ENCODE assay signal across 8 cellular contexts in genomic region chr14:23364604-23365352, GRCh38. TPM values are rescaled to one million over a fixed set of nuclear protein-coding genes. Genes with fewer than 3 reads are reported as not detected.
DNase-seq lines count a peak whose midpoint lies in the region; ATAC-seq and TF ChIP-seq lines count a peak whose summit lies in the region.

TSS of gene EFS (minus strand) at chr14:23365172. CDS start at chr14:23365025, 147 bp downstream.

- intact Hi-C loops in aorta (cut with DNase I), result loop anchor here in 1 of 2 donors (1.0 to 5.0 kb wide), 2 partner anchors 10 to 42 kb away; partner anchors contain the start of gene PABPN1

- no peaks in the 10 kb centered on the region for H3K9me3 Mint-ChIP-seq in activated naive CD8-positive, alpha-beta T cell treated with anti-CD3 and anti-CD28 coated beads, Interleukin-2, amount 10 ng/mL, durations not matched to agents 7 days and 5 days
- no peaks in the 10 kb centered on the region for H3K9me3 Mint-ChIP-seq in activated naive CD8-positive, alpha-beta T cell treated with anti-CD3 and anti-CD28 coated beads for 36 hours

- POLR2A ChIA-PET in activated naive CD8-positive, alpha-beta T cell treated with anti-CD3 and anti-CD28 coated beads, Interleukin-2, amount 10 ng/mL, durations not matched to agents 7 days and 5 days (lab: Charles Lee), result no interaction called here

- H3K27ac ChIP-seq in foreskin keratinocyte (peak within 1 kb of the TSS; percentile 53), muscle layer of duodenum (ENCODE audit: low read length) (peak within 1 kb of the TSS; percentile 86), aorta (ENCODE audit: low read depth in 1 of 2, low read length in 2 of 2) (peak within 1 kb of the TSS; percentile 49 to 78)

- H3K4me1 ChIP-seq in foreskin keratinocyte, result peaks cover 3% of the 10 kb centered on the region
- peaks cover 10 to 50% of the 10 kb centered on the region in 2 donors for H3K4me1 ChIP-seq in muscle layer of duodenum (ENCODE audit: control insufficient read depth in 1 of 2, insufficient read depth in 2 of 2, low read length in 2 of 2)
- H3K4me1 ChIP-seq in aorta (ENCODE audit: control insufficient read depth in 1 of 2, insufficient read depth in 2 of 2, low read length in 2 of 2), result no peaks in the 10 kb centered on the region

- no peaks in the 10 kb centered on the region for H3K27me3 ChIP-seq in foreskin keratinocyte
- no peaks in the 10 kb centered on the region for H3K27me3 ChIP-seq in muscle layer of duodenum (ENCODE audit: low read depth, low read length)
- H3K27me3 ChIP-seq in aorta (ENCODE audit: control insufficient read depth in 1 of 2, insufficient read depth in 2 of 2, low read length in 1 of 2), result no peaks in the 10 kb centered on the region

- no peak within 1 kb of the TSS for H3K27ac Mint-ChIP-seq in activated naive CD8-positive, alpha-beta T cell treated with anti-CD3 and anti-CD28 coated beads, Interleukin-2, amount 10 ng/mL, durations not matched to agents 7 days and 5 days
- H3K27ac Mint-ChIP-seq in activated naive CD8-positive, alpha-beta T cell treated with anti-CD3 and anti-CD28 coated beads for 36 hours, result no peak within 1 kb of the TSS

- ATAC-seq in activated naive CD8-positive, alpha-beta T cell treated with anti-CD3 and anti-CD28 coated beads, Interleukin-2, amount 10 ng/mL, durations not matched to agents 7 days and 5 days (ENCODE audit: low read depth), result no peak
- ATAC-seq in foreskin keratinocyte, result peak; percentile 0
- ATAC-seq in aorta (ENCODE audit: low FRiP score), result peak; percentile 76

- 0 to 2% methylated on average over 40 to 44 of the region's 44 CpGs for WGBS in aorta, 2 donors

- no peaks in the 10 kb centered on the region for H3K36me3 Mint-ChIP-seq in activated naive CD8-positive, alpha-beta T cell treated with anti-CD3 and anti-CD28 coated beads, Interleukin-2, amount 10 ng/mL, durations not matched to agents 7 days and 5 days
- no peaks in the 10 kb centered on the region for H3K36me3 Mint-ChIP-seq in activated naive CD8-positive, alpha-beta T cell treated with anti-CD3 and anti-CD28 coated beads for 36 hours

- no peak for DNase-seq in activated naive CD8-positive, alpha-beta T cell treated with anti-CD3 and anti-CD28 coated beads, Interleukin-2, amount 10 ng/mL, durations not matched to agents 7 days and 5 days
- no peak for DNase-seq in activated naive CD8-positive, alpha-beta T cell treated with anti-CD3 and anti-CD28 coated beads for 36 hours
- DNase-seq in foreskin keratinocyte (no peak), aorta (peak; percentile 75 to 85), DMS53 treated with DMSO at 0.1 percent for 48 hours (lab: John Stamatoyannopoulos, UW; ENCODE audit: unreplicated experiment) (no peak), NCI-H526 treated with DMSO at 0.1 percent for 48 hours (lab: John Stamatoyannopoulos, UW) (no peak), NCI-H1436 treated with DMSO at 0.1 percent for 48 hours (lab: John Stamatoyannopoulos, UW) (no peak)

- TF ChIP-seq CTCF in foreskin keratinocyte (conservative IDR thresholded peaks at IDR 0.05), result no peak

- no peaks in the 10 kb centered on the region for H3K9me3 ChIP-seq in muscle layer of duodenum (ENCODE audit: control insufficient read depth in 1 of 2, low read length in 2 of 2)
- no peaks in the 10 kb centered on the region for H3K9me3 ChIP-seq in aorta (ENCODE audit: control insufficient read depth, low read length)

- peak within 1 kb of the TSS; percentile 9 for H3K4me3 Mint-ChIP-seq in activated naive CD8-positive, alpha-beta T cell treated with anti-CD3 and anti-CD28 coated beads, Interleukin-2, amount 10 ng/mL, durations not matched to agents 7 days and 5 days
- no peak within 1 kb of the TSS for H3K4me3 Mint-ChIP-seq in activated naive CD8-positive, alpha-beta T cell treated with anti-CD3 and anti-CD28 coated beads for 36 hours

- H3K36me3 ChIP-seq in muscle layer of duodenum (ENCODE audit: control insufficient read depth in 1 of 2, insufficient read depth in 2 of 2, low read length in 2 of 2) (peaks cover 0 to 16% of the 10 kb centered on the region in 2 donors), aorta (ENCODE audit: control insufficient read depth in 1 of 2, insufficient read depth in 2 of 2, low read length in 1 of 2) (no peaks in the 10 kb centered on the region)

- H3K4me1 Mint-ChIP-seq in activated naive CD8-positive, alpha-beta T cell treated with anti-CD3 and anti-CD28 coated beads, Interleukin-2, amount 10 ng/mL, durations not matched to agents 7 days and 5 days, result no peaks in the 10 kb centered on the region
- H3K4me1 Mint-ChIP-seq in activated naive CD8-positive, alpha-beta T cell treated with anti-CD3 and anti-CD28 coated beads for 36 hours, result no peaks in the 10 kb centered on the region

- H3K4me3 ChIP-seq in muscle layer of duodenum (ENCODE audit: low read depth in 1 of 2, low read length in 2 of 2), result peak within 1 kb of the TSS; percentile 57 to 74
- H3K4me3 ChIP-seq in aorta (ENCODE audit: low read length in 2 of 2), result peak within 1 kb of the TSS; percentile 59 to 72

- peaks cover 51% of the 10 kb centered on the region for H3K27me3 Mint-ChIP-seq in activated naive CD8-positive, alpha-beta T cell treated with anti-CD3 and anti-CD28 coated beads, Interleukin-2, amount 10 ng/mL, durations not matched to agents 7 days and 5 days
- peaks cover 36% of the 10 kb centered on the region for H3K27me3 Mint-ChIP-seq in activated naive CD8-positive, alpha-beta T cell treated with anti-CD3 and anti-CD28 coated beads for 36 hours

RNA-seq across cellular contexts. Expression of gene EFS, which starts in this region (rescaled TPM):
- total RNA-seq in activated naive CD8-positive, alpha-beta T cell treated with anti-CD3 and anti-CD28 coated beads, Interleukin-2, amount 10 ng/mL, durations not matched to agents 7 days and 5 days, result not detected
- not detected for total RNA-seq in activated naive CD8-positive, alpha-beta T cell treated with anti-CD3 and anti-CD28 coated beads for 36 hours
- total RNA-seq in foreskin keratinocyte (7.9 and 9.1 TPM in 2 replicates), aorta (10 to 100 TPM; 19.7 to 24.5 TPM)
- polyA plus RNA-seq in foreskin keratinocyte (10.4 and 10.5 TPM in 2 replicates), aorta (10 to 100 TPM in 1 of 2 donors, 1 to 10 TPM in 1; 5.5 to 36.7 TPM)

Comparison
In these comparisons a context has a peak if more than half of its experiments do, and no peak if none do; other contexts are left out.
1. DNase-seq: peak in aorta (2 of 2); none in activated naive CD8-positive, alpha-beta T cell treated with anti-CD3 and anti-CD28 coated beads, Interleukin-2, amount 10 ng/mL, durations not matched to agents 7 days and 5 days (single experiment), activated naive CD8-positive, alpha-beta T cell treated with anti-CD3 and anti-CD28 coated beads for 36 hours (single experiment), foreskin keratinocyte (0 of 2), DMS53 treated with DMSO at 0.1 percent for 48 hours (single experiment), NCI-H526 treated with DMSO at 0.1 percent for 48 hours (single experiment) and NCI-H1436 treated with DMSO at 0.1 percent for 48 hours (single experiment).
2. Peak in every context shown above with its lines, with median percentiles within 50 percentile points of each other: H3K27ac ChIP-seq.